In the genomic region with DNA sequence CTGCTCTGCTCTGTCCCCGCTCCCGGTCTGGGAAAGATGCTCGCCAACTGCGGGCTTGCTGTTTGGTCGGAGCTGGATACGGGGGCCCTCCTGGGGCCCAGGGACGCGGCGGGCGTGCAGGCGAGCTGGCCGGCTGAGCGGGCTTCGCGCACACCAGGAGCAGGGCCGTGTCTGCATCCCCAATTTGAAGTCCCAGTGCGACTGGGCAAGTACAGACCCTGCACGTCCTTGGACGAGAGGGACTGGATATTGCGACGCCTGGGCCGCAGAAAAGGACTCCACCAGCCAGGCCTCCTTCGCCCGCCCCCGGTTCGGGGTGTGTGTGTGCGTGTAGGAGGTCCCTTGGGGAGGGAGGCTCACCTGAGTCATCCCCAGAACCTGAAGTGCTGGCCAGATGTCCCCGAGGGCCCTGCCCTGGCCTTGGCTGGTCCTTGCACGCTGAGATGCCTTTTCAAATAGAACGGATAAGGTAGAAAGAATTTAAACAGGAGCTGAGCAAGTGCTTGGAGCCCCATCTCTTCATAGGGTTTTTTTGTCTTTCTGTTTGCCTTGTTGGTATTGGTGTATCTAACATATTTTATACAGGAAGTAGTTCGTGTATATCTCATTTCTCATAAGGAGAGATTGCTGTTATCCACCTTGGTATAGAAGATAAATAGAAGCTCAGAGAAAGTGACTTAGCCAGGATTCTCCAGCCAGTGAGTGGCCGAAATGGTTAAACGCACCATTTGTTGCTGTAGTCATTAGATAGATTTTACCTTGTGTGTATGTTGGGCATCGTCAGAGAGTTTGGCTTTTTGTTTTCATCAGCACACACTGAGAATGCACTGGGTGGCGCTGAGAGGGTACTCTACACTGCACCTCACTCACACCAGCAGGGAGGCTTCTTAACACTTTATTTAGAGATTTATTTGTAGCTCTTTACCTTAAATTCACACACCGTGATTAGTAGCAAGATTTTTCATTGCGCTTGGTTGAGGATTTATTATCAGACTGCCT, we compare ENCODE assay signal across 1 cellular context.
TF ChIP-seq lines count a peak whose summit lies in the region.

No MANE protein-coding gene starts in this region.

TF ChIP-seq in A549, 52 proteins besides CTCF, POLR2A, EP300 and RAD21 (continued from another document):
- no peak for TF ChIP-seq HEYL (CRISPR knock-in tag; IDR thresholded peaks at IDR 0.05)
- TF ChIP-seq, protein P1, sequence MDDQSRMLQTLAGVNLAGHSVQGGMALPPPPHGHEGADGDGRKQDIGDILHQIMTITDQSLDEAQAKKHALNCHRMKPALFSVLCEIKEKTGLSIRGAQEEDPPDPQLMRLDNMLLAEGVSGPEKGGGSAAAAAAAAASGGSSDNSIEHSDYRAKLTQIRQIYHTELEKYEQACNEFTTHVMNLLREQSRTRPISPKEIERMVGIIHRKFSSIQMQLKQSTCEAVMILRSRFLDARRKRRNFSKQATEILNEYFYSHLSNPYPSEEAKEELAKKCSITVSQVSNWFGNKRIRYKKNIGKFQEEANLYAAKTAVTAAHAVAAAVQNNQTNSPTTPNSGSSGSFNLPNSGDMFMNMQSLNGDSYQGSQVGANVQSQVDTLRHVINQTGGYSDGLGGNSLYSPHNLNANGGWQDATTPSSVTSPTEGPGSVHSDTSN (IDR thresholded peaks at IDR 0.05) = no peak
- TF ChIP-seq, protein P2, sequence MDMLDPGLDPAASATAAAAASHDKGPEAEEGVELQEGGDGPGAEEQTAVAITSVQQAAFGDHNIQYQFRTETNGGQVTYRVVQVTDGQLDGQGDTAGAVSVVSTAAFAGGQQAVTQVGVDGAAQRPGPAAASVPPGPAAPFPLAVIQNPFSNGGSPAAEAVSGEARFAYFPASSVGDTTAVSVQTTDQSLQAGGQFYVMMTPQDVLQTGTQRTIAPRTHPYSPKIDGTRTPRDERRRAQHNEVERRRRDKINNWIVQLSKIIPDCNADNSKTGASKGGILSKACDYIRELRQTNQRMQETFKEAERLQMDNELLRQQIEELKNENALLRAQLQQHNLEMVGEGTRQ (IDR thresholded peaks at IDR 0.05) = no peak
- no peak for TF ChIP-seq CBX8 (IDR thresholded peaks at IDR 0.05)
- no peak for TF ChIP-seq HDAC2 (IDR thresholded peaks at IDR 0.05)
